Comparison of ENCODE assay signal across 11 cellular contexts in genomic region chr3:16377196-16377595, GRCh38.
A peak's percentile ranks its signal among the peaks of the same experiment; 100 is the strongest.
DNase-seq lines count a peak whose midpoint lies in the region; ATAC-seq and TF ChIP-seq lines count a peak whose summit lies in the region.
"Had no signal": no experiment of that assay in that cellular context is flagged by ENCODE, and none has a peak within 500 bp of the region (broad histone marks: within the 10 kb centered on the region; RNA-seq: fewer than 3 reads in every experiment).

No MANE protein-coding gene starts in this region.

- H3F3A ChIP-seq in MM.1S (ENCODE audit: insufficient read depth, low read length), result no peaks in the 10 kb centered on the region

- H2AFZ ChIP-seq in MM.1S (ENCODE audit: low read length) (no peak overlapping the region), hepatocyte (no peak overlapping the region)

- H3K4me3 ChIP-seq in MM.1S (ENCODE audit: low read length) (no peak overlapping the region), hepatocyte (no peak overlapping the region)
- H3K4me3 ChIP-seq: ovary had no signal

- no peak overlapping the region for H3K9ac ChIP-seq in MM.1S (ENCODE audit: low read length)

- H3K9me3 Mint-ChIP-seq in activated T-helper 2 cell treated with anti-CD3 and anti-CD28 coated beads, Interferon-gamma antibody, Interleukin-2, Interleukin-4, amounts not matched to agents 10 μg/mL and 5 μg/mL and 100 μg/mL, durations not matched to agents 14 hours and 24 hours and 36 hours, result peaks cover 20% of the 10 kb centered on the region
- peaks cover 3% of the 10 kb centered on the region for H3K9me3 Mint-ChIP-seq in natural killer cell treated with Interleukin-12 subunit alpha and Interleukin-12 subunit beta and Interleukin-15 and Interleukin-18, amount 100 ng/mL, for 72 hours

- H3K36me3 ChIP-seq in MM.1S (replicated peaks; ENCODE audit: insufficient read depth, low read length) (no peaks in the 10 kb centered on the region), hepatocyte (replicated peaks; ENCODE audit: insufficient read depth, low read depth) (no peaks in the 10 kb centered on the region)
- H3K36me3 ChIP-seq: ovary had no signal

- no peak overlapping the region for H3K4me3 Mint-ChIP-seq in activated T-helper 2 cell treated with anti-CD3 and anti-CD28 coated beads, Interferon-gamma antibody, Interleukin-2, Interleukin-4, amounts not matched to agents 10 μg/mL and 5 μg/mL and 100 μg/mL, durations not matched to agents 14 hours and 24 hours and 36 hours (ENCODE audit: low read depth)
- H3K4me3 Mint-ChIP-seq in natural killer cell treated with Interleukin-12 subunit alpha and Interleukin-12 subunit beta and Interleukin-15 and Interleukin-18, amount 100 ng/mL, for 72 hours, result peak overlapping the region; percentile 72

- H4K20me1 ChIP-seq in MM.1S (ENCODE audit: insufficient read depth, low read length) (no peaks in the 10 kb centered on the region), hepatocyte (ENCODE audit: insufficient read depth, poor library complexity, severe bottlenecking) (no peaks in the 10 kb centered on the region)

- WGBS in hepatocyte (ENCODE audit: low lambda C conversion rate, missing lambda C conversion rate), result 65% methylated on average over 5 of the region's 5 CpGs

- H3K9me2 ChIP-seq in MM.1S (replicated peaks; ENCODE audit: insufficient read depth, low read length) (no peaks in the 10 kb centered on the region), hepatocyte (replicated peaks; ENCODE audit: insufficient read depth) (no peaks in the 10 kb centered on the region)

- H3K4me1 ChIP-seq in MM.1S (ENCODE audit: low read length) (0 out of 2 replicates have a peak, but pooled peaks cover 4% of the 10 kb centered on the region), hepatocyte (ENCODE audit: insufficient read depth) (no peaks in the 10 kb centered on the region)

- ATAC-seq in natural killer cell treated with Interleukin-12 subunit alpha and Interleukin-12 subunit beta and Interleukin-15 and Interleukin-18, amount 100 ng/mL, for 72 hours, result peak; percentile 33 to 39

- H3K79me2 ChIP-seq in MM.1S (ENCODE audit: low read length) (no peaks in the 10 kb centered on the region), hepatocyte (no peaks in the 10 kb centered on the region)

- peaks cover 71% of the 10 kb centered on the region for H3K4me1 Mint-ChIP-seq in activated T-helper 2 cell treated with anti-CD3 and anti-CD28 coated beads, Interferon-gamma antibody, Interleukin-2, Interleukin-4, amounts not matched to agents 10 μg/mL and 5 μg/mL and 100 μg/mL, durations not matched to agents 14 hours and 24 hours and 36 hours (ENCODE audit: low read depth)
- H3K4me1 Mint-ChIP-seq in natural killer cell treated with Interleukin-12 subunit alpha and Interleukin-12 subunit beta and Interleukin-15 and Interleukin-18, amount 100 ng/mL, for 72 hours (ENCODE audit: low read depth in 2 of 2), result peaks cover 83 to 85% of the 10 kb centered on the region in 2 donors

- TF ChIP-seq CTCF in MM.1S (IDR thresholded peaks at IDR 0.05; ENCODE audit: low read length), result no peak
- no peak for TF ChIP-seq CTCF in hepatocyte (IDR thresholded peaks at IDR 0.05; ENCODE audit: poor library complexity)

- H3K27me3 Mint-ChIP-seq in activated T-helper 2 cell treated with anti-CD3 and anti-CD28 coated beads, Interferon-gamma antibody, Interleukin-2, Interleukin-4, amounts not matched to agents 10 μg/mL and 5 μg/mL and 100 μg/mL, durations not matched to agents 14 hours and 24 hours and 36 hours (ENCODE audit: low read depth), result no peaks in the 10 kb centered on the region
- no peaks in the 10 kb centered on the region for H3K27me3 Mint-ChIP-seq in natural killer cell treated with Interleukin-12 subunit alpha and Interleukin-12 subunit beta and Interleukin-15 and Interleukin-18, amount 100 ng/mL, for 72 hours

- intact Hi-C loops in activated T-helper 2 cell treated with anti-CD3 and anti-CD28 coated beads, Interferon-gamma antibody, Interleukin-2, Interleukin-4, amounts not matched to agents 10 μg/mL and 5 μg/mL and 100 μg/mL, durations not matched to agents 14 hours and 24 hours and 36 hours (cut with micrococcal nuclease), result loop anchor here (5.0 kb wide), 2 partner anchors 75 to 90 kb away; no protein-coding TSS in a partner anchor

- H3K9me3 ChIP-seq in MM.1S (replicated peaks; ENCODE audit: insufficient read depth, low read length) (no peaks in the 10 kb centered on the region), hepatocyte (ENCODE audit: low read depth) (no peaks in the 10 kb centered on the region)
- H3K9me3 ChIP-seq: ovary had no signal

- H3K27me3 ChIP-seq in MM.1S (replicated peaks; ENCODE audit: insufficient read depth, low read length) (no peaks in the 10 kb centered on the region), hepatocyte (no peaks in the 10 kb centered on the region)
- H3K27me3 ChIP-seq: ovary had no signal

- DNase-seq in activated CD8-positive, alpha-beta memory T cell treated with anti-CD3 and anti-CD28 coated beads, Interleukin-2, amount 50 U/mL, for 1 hour (ENCODE audit: extremely low read depth), result peak; percentile 12
- DNase-seq in activated CD8-positive, alpha-beta memory T cell treated with anti-CD3 and anti-CD28 coated beads for 24 hours, result no peak
- DNase-seq in MM.1S (peak; percentile 50), hepatocyte (ENCODE audit: low spot score) (no peak), hippocampal formation (lab: John Stamatoyannopoulos, UW) (no peak), Kasumi-1 (lab: John Stamatoyannopoulos, UW) (no peak)
- no peak for DNase-seq in activated T-helper 2 cell treated with anti-CD3 and anti-CD28 coated beads, Interferon-gamma antibody, Interleukin-2, Interleukin-4, amounts not matched to agents 10 μg/mL and 5 μg/mL and 100 μg/mL, durations not matched to agents 14 hours and 24 hours and 36 hours (ENCODE audit: low spot score)
- no peak for DNase-seq in natural killer cell treated with Interleukin-12 subunit alpha and Interleukin-12 subunit beta and Interleukin-15 and Interleukin-18, amount 100 ng/mL, for 72 hours (ENCODE audit: low spot score)
- DNase-seq: NCI-H2171 treated with DMSO at 0.1 percent for 48 hours, ovary, T-helper 9 cell had no signal

- H3K36me3 Mint-ChIP-seq in activated T-helper 2 cell treated with anti-CD3 and anti-CD28 coated beads, Interferon-gamma antibody, Interleukin-2, Interleukin-4, amounts not matched to agents 10 μg/mL and 5 μg/mL and 100 μg/mL, durations not matched to agents 14 hours and 24 hours and 36 hours (ENCODE audit: low read depth), result peaks cover 95% of the 10 kb centered on the region
- peaks cover 43% of the 10 kb centered on the region for H3K36me3 Mint-ChIP-seq in natural killer cell treated with Interleukin-12 subunit alpha and Interleukin-12 subunit beta and Interleukin-15 and Interleukin-18, amount 100 ng/mL, for 72 hours

- H3K4me2 ChIP-seq in MM.1S (ENCODE audit: low read depth, low read length) (no peak overlapping the region), hepatocyte (no peak overlapping the region)

- H3K27ac Mint-ChIP-seq in activated T-helper 2 cell treated with anti-CD3 and anti-CD28 coated beads, Interferon-gamma antibody, Interleukin-2, Interleukin-4, amounts not matched to agents 10 μg/mL and 5 μg/mL and 100 μg/mL, durations not matched to agents 14 hours and 24 hours and 36 hours, result peak overlapping the region; percentile 70
- H3K27ac Mint-ChIP-seq in natural killer cell treated with Interleukin-12 subunit alpha and Interleukin-12 subunit beta and Interleukin-15 and Interleukin-18, amount 100 ng/mL, for 72 hours, result peak overlapping the region; percentile 94 to 96

- no peak overlapping the region; the same call in 1 of the 2 replicates for H3K27ac ChIP-seq in MM.1S (ENCODE audit: low read length)
- H3K27ac ChIP-seq in hepatocyte, result no peak overlapping the region
- H3K27ac ChIP-seq: ovary had no signal

Comparison
In these comparisons a context has a peak if more than half of its experiments do, and no peak if none do; other contexts are left out.
1. DNase-seq: peak in activated CD8-positive, alpha-beta memory T cell treated with anti-CD3 and anti-CD28 coated beads, Interleukin-2, amount 50 U/mL, for 1 hour (single experiment) and MM.1S (single experiment); none in activated CD8-positive, alpha-beta memory T cell treated with anti-CD3 and anti-CD28 coated beads for 24 hours (single experiment), activated T-helper 2 cell treated with anti-CD3 and anti-CD28 coated beads, Interferon-gamma antibody, Interleukin-2, Interleukin-4, amounts not matched to agents 10 μg/mL and 5 μg/mL and 100 μg/mL, durations not matched to agents 14 hours and 24 hours and 36 hours (single experiment), natural killer cell treated with Interleukin-12 subunit alpha and Interleukin-12 subunit beta and Interleukin-15 and Interleukin-18, amount 100 ng/mL, for 72 hours (single experiment), hepatocyte (single experiment), hippocampal formation (0 of 2) and Kasumi-1 (0 of 2).